7 cellular contexts compared by ENCODE assay signal in the genomic region with DNA sequence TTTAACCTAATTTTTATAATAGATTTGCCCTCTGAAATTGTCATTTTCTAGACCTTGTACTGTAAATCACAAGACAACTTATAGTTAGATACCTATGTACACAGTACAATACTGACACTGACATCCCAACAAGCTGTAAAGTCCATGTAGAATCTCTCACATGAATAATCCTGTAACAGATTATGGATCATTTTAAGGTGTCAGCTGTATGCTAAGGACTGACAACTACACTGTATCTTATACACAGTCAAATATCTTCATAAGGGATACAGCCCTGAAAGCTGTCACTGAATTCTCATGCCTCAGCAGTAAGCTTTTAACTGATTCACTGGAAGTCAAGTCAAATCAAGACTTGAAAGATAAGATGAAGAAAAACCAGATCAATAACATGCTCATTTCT.
"Had no signal": no experiment of that assay in that cellular context is flagged by ENCODE, and none has a peak within 500 bp of the region (broad histone marks: within the 10 kb centered on the region; RNA-seq: fewer than 3 reads in every experiment).

No MANE protein-coding gene starts in this region.

- H3K4me3 ChIP-seq: GM23338, K562 had no signal

- H2AFZ ChIP-seq: GM23338 had no signal

- FAIRE-seq: HTR-8/SVneo, K562 had no signal

- DNase-seq: H7, HCEC 1CT, IMR-90, KG1 had no signal

- H3K4me2 ChIP-seq: GM23338 had no signal
